ENCODE assay signal across 1 cellular context in the genomic region with DNA sequence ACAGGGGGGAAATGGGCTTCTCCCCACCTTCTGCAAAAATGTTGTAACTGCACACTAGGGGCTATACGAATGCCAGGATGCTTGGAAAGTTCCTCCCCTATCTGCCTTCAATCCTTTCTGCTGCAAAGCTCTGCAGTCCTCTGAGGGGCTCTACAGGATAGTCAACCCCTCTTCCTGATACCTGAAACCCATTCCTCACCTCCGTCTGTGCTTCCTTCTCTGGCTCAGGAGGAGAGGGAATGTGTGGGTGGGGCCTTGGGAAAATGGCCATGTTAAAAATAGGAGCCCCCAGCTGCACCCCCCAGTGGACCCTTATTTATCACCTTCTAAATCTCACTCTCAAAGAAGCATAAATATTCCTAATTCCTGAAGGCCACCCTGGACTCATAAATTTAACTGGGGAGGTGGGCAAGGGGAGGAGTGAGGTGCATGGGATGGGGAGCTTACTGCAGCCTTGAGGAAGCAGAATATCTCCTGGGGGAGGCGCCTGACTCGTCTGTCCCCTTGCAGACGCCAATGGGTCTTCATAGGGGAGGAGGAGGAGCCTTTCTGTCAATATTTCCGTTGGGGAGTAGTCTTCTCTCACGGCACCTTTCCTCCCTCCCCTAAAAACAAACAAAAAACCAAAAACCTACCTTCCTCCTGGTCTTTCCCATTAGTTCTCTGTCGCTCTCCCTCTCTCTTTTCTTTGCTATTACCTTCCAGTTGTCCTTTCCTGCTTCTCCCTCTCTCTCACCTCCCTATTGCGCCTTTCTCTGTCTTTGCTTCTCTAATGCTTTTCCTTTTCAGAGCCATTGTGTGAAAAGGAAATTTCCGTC.
TF ChIP-seq lines count a peak whose summit lies in the region.

No MANE protein-coding gene starts in this region.

TF ChIP-seq in SK-N-SH, 30 proteins besides CTCF, POLR2A, EP300 and RAD21 (continued from another document):
- TF ChIP-seq, protein P1, sequence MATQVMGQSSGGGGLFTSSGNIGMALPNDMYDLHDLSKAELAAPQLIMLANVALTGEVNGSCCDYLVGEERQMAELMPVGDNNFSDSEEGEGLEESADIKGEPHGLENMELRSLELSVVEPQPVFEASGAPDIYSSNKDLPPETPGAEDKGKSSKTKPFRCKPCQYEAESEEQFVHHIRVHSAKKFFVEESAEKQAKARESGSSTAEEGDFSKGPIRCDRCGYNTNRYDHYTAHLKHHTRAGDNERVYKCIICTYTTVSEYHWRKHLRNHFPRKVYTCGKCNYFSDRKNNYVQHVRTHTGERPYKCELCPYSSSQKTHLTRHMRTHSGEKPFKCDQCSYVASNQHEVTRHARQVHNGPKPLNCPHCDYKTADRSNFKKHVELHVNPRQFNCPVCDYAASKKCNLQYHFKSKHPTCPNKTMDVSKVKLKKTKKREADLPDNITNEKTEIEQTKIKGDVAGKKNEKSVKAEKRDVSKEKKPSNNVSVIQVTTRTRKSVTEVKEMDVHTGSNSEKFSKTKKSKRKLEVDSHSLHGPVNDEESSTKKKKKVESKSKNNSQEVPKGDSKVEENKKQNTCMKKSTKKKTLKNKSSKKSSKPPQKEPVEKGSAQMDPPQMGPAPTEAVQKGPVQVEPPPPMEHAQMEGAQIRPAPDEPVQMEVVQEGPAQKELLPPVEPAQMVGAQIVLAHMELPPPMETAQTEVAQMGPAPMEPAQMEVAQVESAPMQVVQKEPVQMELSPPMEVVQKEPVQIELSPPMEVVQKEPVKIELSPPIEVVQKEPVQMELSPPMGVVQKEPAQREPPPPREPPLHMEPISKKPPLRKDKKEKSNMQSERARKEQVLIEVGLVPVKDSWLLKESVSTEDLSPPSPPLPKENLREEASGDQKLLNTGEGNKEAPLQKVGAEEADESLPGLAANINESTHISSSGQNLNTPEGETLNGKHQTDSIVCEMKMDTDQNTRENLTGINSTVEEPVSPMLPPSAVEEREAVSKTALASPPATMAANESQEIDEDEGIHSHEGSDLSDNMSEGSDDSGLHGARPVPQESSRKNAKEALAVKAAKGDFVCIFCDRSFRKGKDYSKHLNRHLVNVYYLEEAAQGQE (IDR thresholded peaks at IDR 0.05; ENCODE audit: low read depth, low read length), result no peak
- TF ChIP-seq, protein P2, sequence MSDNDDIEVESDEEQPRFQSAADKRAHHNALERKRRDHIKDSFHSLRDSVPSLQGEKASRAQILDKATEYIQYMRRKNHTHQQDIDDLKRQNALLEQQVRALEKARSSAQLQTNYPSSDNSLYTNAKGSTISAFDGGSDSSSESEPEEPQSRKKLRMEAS (IDR thresholded peaks at IDR 0.05; ENCODE audit: low read depth), result no peak
- TF ChIP-seq MXI1 (IDR thresholded peaks at IDR 0.05; ENCODE audit: low read depth, low read length) (no peak), TCF12 (IDR thresholded peaks at IDR 0.05) (no peak), GABPA (IDR thresholded peaks at IDR 0.05; ENCODE audit: low read depth) (no peak), FOXM1 (IDR thresholded peaks at IDR 0.05; ENCODE audit: low read depth) (no peak), TAF1 (IDR thresholded peaks at IDR 0.05; ENCODE audit: borderline replicate concordance, low read depth, low read length) (no peak), NRF1 (IDR thresholded peaks at IDR 0.05; ENCODE audit: low read depth, low read length) (no peak), NFIC (IDR thresholded peaks at IDR 0.05; ENCODE audit: borderline replicate concordance) (no peak), JUND (IDR thresholded peaks at IDR 0.05) (no peak), FOXJ3 (CRISPR knock-in tag; IDR thresholded peaks at IDR 0.05) (no peak), YY1 (IDR thresholded peaks at IDR 0.05; ENCODE audit: low read depth) (no peak)
TF ChIP-seq in SK-N-SH: peak in this region for 0.
